8 cellular contexts compared by ENCODE assay signal in genomic region chr2:242088471-242089212, GRCh38.
DNase-seq lines count a peak whose midpoint lies in the region; ATAC-seq and TF ChIP-seq lines count a peak whose summit lies in the region.

No MANE protein-coding gene starts in this region.

- peak overlapping the region; percentile 66 to 94 (median 82) for H3K4me3 ChIP-seq in liver (ENCODE audit: low read depth in 1 of 3, low read length in 3 of 3)

- no peaks in the 10 kb centered on the region for H3K9me3 Mint-ChIP-seq in activated CD4-positive, alpha-beta T cell treated with anti-CD3 and anti-CD28 coated beads, Interleukin-2, amount 10 ng/mL, durations not matched to agents 7 days and 5 days
- no peaks in the 10 kb centered on the region for H3K9me3 Mint-ChIP-seq in dendritic cell treated with granulocyte-macrophage colony-stimulating factor and Interleukin-4, amounts not matched to agents 40 ng/mL and 50 ng/mL, for 4 days

- H3K36me3 Mint-ChIP-seq in activated CD4-positive, alpha-beta T cell treated with anti-CD3 and anti-CD28 coated beads, Interleukin-2, amount 10 ng/mL, durations not matched to agents 7 days and 5 days (ENCODE audit: low read depth) = no peaks in the 10 kb centered on the region
- H3K36me3 Mint-ChIP-seq in dendritic cell treated with granulocyte-macrophage colony-stimulating factor and Interleukin-4, amounts not matched to agents 40 ng/mL and 50 ng/mL, for 4 days (ENCODE audit: low read depth) = peaks cover 20% of the 10 kb centered on the region

- CTCF ChIA-PET in activated CD4-positive, alpha-beta T cell treated with anti-CD3 and anti-CD28 coated beads, Interleukin-2, amount 10 ng/mL, durations not matched to agents 7 days and 5 days (lab: Charles Lee) = no interaction called here

- peak overlapping the region; percentile 87 for H3K4me3 Mint-ChIP-seq in activated CD4-positive, alpha-beta T cell treated with anti-CD3 and anti-CD28 coated beads, Interleukin-2, amount 10 ng/mL, durations not matched to agents 7 days and 5 days
- H3K4me3 Mint-ChIP-seq in dendritic cell treated with granulocyte-macrophage colony-stimulating factor and Interleukin-4, amounts not matched to agents 40 ng/mL and 50 ng/mL, for 4 days = peak overlapping the region; percentile 96

- no peak overlapping the region for H3K9ac ChIP-seq in liver (ENCODE audit: low read depth in 1 of 2, low read length in 2 of 2)

- peak overlapping the region; percentile 87 for H3K27ac Mint-ChIP-seq in activated CD4-positive, alpha-beta T cell treated with anti-CD3 and anti-CD28 coated beads, Interleukin-2, amount 10 ng/mL, durations not matched to agents 7 days and 5 days
- peak overlapping the region; percentile 88 for H3K27ac Mint-ChIP-seq in dendritic cell treated with granulocyte-macrophage colony-stimulating factor and Interleukin-4, amounts not matched to agents 40 ng/mL and 50 ng/mL, for 4 days

- H3K36me3 ChIP-seq in liver (ENCODE audit: control insufficient read depth in 4 of 4, insufficient read depth in 3 of 4, low read depth in 1 of 4, low read length in 3 of 4) = no peaks in the 10 kb centered on the region

- ATAC-seq in GM19351 (IDR thresholded peaks at IDR 0.05; ENCODE audit: unreplicated experiment) (peak; percentile 80), HG03460 (IDR thresholded peaks at IDR 0.05; ENCODE audit: unreplicated experiment) (peak; percentile 77)

- peaks cover 8% of the 10 kb centered on the region for H3K27me3 Mint-ChIP-seq in activated CD4-positive, alpha-beta T cell treated with anti-CD3 and anti-CD28 coated beads, Interleukin-2, amount 10 ng/mL, durations not matched to agents 7 days and 5 days
- no peaks in the 10 kb centered on the region for H3K27me3 Mint-ChIP-seq in dendritic cell treated with granulocyte-macrophage colony-stimulating factor and Interleukin-4, amounts not matched to agents 40 ng/mL and 50 ng/mL, for 4 days

- peak; percentile 86 for DNase-seq in NCI-H526 treated with DMSO at 0.1 percent for 48 hours (lab: John Stamatoyannopoulos, UW)
- DNase-seq in activated CD4-positive, alpha-beta T cell treated with anti-CD3 and anti-CD28 coated beads, Interleukin-2, amount 10 ng/mL, durations not matched to agents 7 days and 5 days = peak; percentile 93
- peak; percentile 92 for DNase-seq in stimulated activated CD4-positive, alpha-beta T cell treated with anti-CD3 and anti-CD28 coated beads, Interleukin-4, amount 100 ng/mL, for 24 hours

- TF ChIP-seq CTCF in C4-2B (conservative IDR thresholded peaks at IDR 0.05) (no peak), liver (IDR thresholded peaks at IDR 0.05; ENCODE audit: low read depth, low read length, missing input control) (no peak)

- peaks cover 36% of the 10 kb centered on the region for H3K4me1 Mint-ChIP-seq in activated CD4-positive, alpha-beta T cell treated with anti-CD3 and anti-CD28 coated beads, Interleukin-2, amount 10 ng/mL, durations not matched to agents 7 days and 5 days
- peaks cover 48% of the 10 kb centered on the region for H3K4me1 Mint-ChIP-seq in dendritic cell treated with granulocyte-macrophage colony-stimulating factor and Interleukin-4, amounts not matched to agents 40 ng/mL and 50 ng/mL, for 4 days (ENCODE audit: low read depth)

- WGBS in liver = under 1% methylated on average over 103 of the region's 103 CpGs

- POLR2A ChIA-PET in activated CD4-positive, alpha-beta T cell treated with anti-CD3 and anti-CD28 coated beads, Interleukin-2, amount 10 ng/mL, durations not matched to agents 7 days and 5 days (lab: Charles Lee) = no interaction called here

- TF ChIP-seq RAD21 in liver (IDR thresholded peaks at IDR 0.05) = peak in 1 of 2 donors; percentile 31

- H3K4me1 ChIP-seq in liver (ENCODE audit: control insufficient read depth in 4 of 4, insufficient read depth in 4 of 4, low read length in 3 of 4) = peaks cover 0 to 22% (median 18%) of the 10 kb centered on the region in 4 donors

- H3K9me3 ChIP-seq in liver (ENCODE audit: control insufficient read depth in 4 of 4, low read length in 3 of 4) = no peaks in the 10 kb centered on the region

- H3K27ac ChIP-seq in C4-2B (peak overlapping the region; percentile 53), liver (ENCODE audit: low read depth in 1 of 2, low read length in 2 of 2) (peak overlapping the region; percentile 50 to 75)

- no peaks in the 10 kb centered on the region for H3K27me3 ChIP-seq in liver (ENCODE audit: control insufficient read depth in 4 of 4, insufficient read depth in 4 of 4, low read length in 3 of 4)

- intact Hi-C loops in dendritic cell treated with granulocyte-macrophage colony-stimulating factor and Interleukin-4, amounts not matched to agents 40 ng/mL and 50 ng/mL, for 4 days (cut with micrococcal nuclease) = no loop called here

TF ChIP-seq in liver, 16 proteins besides CTCF, POLR2A, EP300 and RAD21:
- no peak for TF ChIP-seq FOXA1 (IDR thresholded peaks at IDR 0.05)
- peak in 1 of 2 donors; percentile 63 for TF ChIP-seq GABPA (IDR thresholded peaks at IDR 0.05 in 1 of 2, conservative IDR thresholded peaks at IDR 0.05 in 1 of 2)
- peak; percentile 28 for TF ChIP-seq MAX (IDR thresholded peaks at IDR 0.05)
- peak; percentile 33 for TF ChIP-seq SP1 (IDR thresholded peaks at IDR 0.05)

Comparison
In these comparisons a context has a peak if more than half of its experiments do, and no peak if none do; other contexts are left out.
1. Peak in every context shown above with its lines: DNase-seq, ATAC-seq, H3K4me3 ChIP-seq and H3K27ac ChIP-seq.